Comparison of ENCODE assay signal across 23 cellular contexts in the genomic region with DNA sequence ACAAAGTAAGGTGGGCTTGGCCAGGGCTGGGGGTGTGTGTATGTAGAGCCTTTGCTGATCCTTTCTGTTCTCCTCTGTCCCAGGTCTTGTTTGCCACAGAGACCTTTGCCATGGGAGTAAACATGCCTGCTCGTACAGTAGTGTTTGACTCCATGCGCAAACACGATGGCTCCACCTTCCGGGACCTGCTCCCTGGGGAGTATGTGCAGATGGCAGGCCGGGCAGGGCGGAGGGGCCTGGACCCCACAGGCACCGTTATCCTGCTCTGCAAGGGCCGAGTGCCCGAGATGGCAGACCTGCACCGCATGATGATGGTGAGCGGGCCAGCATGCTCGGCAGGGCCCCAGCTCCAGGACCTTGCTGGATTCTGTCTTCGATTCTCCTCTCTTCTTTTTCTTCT. TPM values are rescaled to one million over a fixed set of nuclear protein-coding genes. Genes with fewer than 3 reads are reported as not detected.
"Had no signal": no experiment of that assay in that cellular context is flagged by ENCODE, and none has a peak within 500 bp of the region (broad histone marks: within the 10 kb centered on the region; RNA-seq: fewer than 3 reads in every experiment).

No MANE protein-coding gene starts in this region.

- ATAC-seq: foreskin keratinocyte; left cardiac atrium; lower lobe of right lung; natural killer cell treated with Interleukin-12 subunit alpha and Interleukin-12 subunit beta and Interleukin-15 and Interleukin-18, amount 100 ng/mL, for 72 hours; stimulated activated memory B cell treated with anti-CD40 and anti-IgM and Interleukin-4, amounts not matched to agents 10 μg/mL and 1 μg/mL and 100 μg/mL, for 72 hours had no signal

- H3K4me3 ChIP-seq: colonic mucosa, hepatocyte, lower lobe of right lung, prostate gland, smooth muscle cell, tibial artery, upper lobe of left lung, uterus had no signal

- H2AFZ ChIP-seq: hepatocyte, parathyroid adenoma had no signal

- DNase-seq: cerebellar nuclear complex; colonic mucosa; effector CD4-positive, alpha-beta T cell; endodermal cell; erythroblast; foreskin keratinocyte; kidney; left cardiac atrium; lower lobe of right lung; midbrain; occipital lobe; stimulated activated CD4-positive, alpha-beta T cell treated with anti-CD3 and anti-CD28 coated beads, Interleukin-4, amount 100 ng/mL, for 1 hour; stimulated activated CD8-positive, alpha-beta memory T cell treated with anti-CD3 and anti-CD28 coated beads, Interleukin-4, amount 100 ng/mL, for 48 hours; tibial artery; uterus had no signal

- H3K4me1 ChIP-seq: colonic mucosa, foreskin keratinocyte, uterus had no signal

- H3K27ac ChIP-seq: colonic mucosa, foreskin keratinocyte, hepatocyte, lower lobe of right lung, parathyroid adenoma, prostate gland, tibial artery, upper lobe of left lung, uterus had no signal

- H3K4me2 ChIP-seq: hepatocyte, smooth muscle cell had no signal

- H3K9ac ChIP-seq: parathyroid adenoma had no signal

- FAIRE-seq: endothelial cell of umbilical vein, kidney had no signal

- H3K9me3 ChIP-seq: colonic mucosa, lower lobe of right lung, prostate gland, tibial artery, upper lobe of left lung, uterus had no signal

- H3K27me3 ChIP-seq: colonic mucosa, foreskin keratinocyte, hepatocyte, tibial artery, upper lobe of left lung, uterus had no signal

- H3K79me2 ChIP-seq: parathyroid adenoma had no signal

- H3K36me3 ChIP-seq: uterus had no signal

RNA-seq across cellular contexts. Expression of a gene that starts 19.8 kb away (rescaled TPM):
- total RNA-seq: smooth muscle cell had no signal
